8 cellular contexts compared by ENCODE assay signal in genomic region chr10:132397036-132397541, GRCh38. TPM values are rescaled to one million over a fixed set of nuclear protein-coding genes. Genes with fewer than 3 reads are reported as not detected.
DNase-seq lines count a peak whose midpoint lies in the region; ATAC-seq and TF ChIP-seq lines count a peak whose summit lies in the region.

PWWP2B (plus strand) TSS chr10:132397200; CDS start chr10:132397227, 27 bp downstream.

- H3K36me3 ChIP-seq in BLaER1 (no peaks in the 10 kb centered on the region), upper lobe of left lung (no peaks in the 10 kb centered on the region)

- H3K9me3 ChIP-seq in BLaER1 (no peaks in the 10 kb centered on the region), upper lobe of left lung (no peaks in the 10 kb centered on the region)

- H3K27me3 ChIP-seq in BLaER1 (peaks cover 29% of the 10 kb centered on the region), upper lobe of left lung (no peaks in the 10 kb centered on the region)

- peak within 1 kb of the TSS; percentile 86 for H3K9ac ChIP-seq in BLaER1

- H3K36me3 Mint-ChIP-seq in nephron (ENCODE audit: low read depth) = no peaks in the 10 kb centered on the region

- no peaks in the 10 kb centered on the region for H3K27me3 Mint-ChIP-seq in nephron (ENCODE audit: low read depth)

- TF ChIP-seq POLR2A in upper lobe of left lung (IDR thresholded peaks at IDR 0.05) = peak in 3 of 4 donors; percentile 61 to 67 (median 63)

- H3K27ac ChIP-seq in BLaER1 = peak within 1 kb of the TSS; percentile 92
- H3K27ac ChIP-seq in upper lobe of left lung = peak within 1 kb of the TSS; percentile 92 to 99 (median 95)

- no peak for TF ChIP-seq CTCF in nephron (IDR thresholded peaks at IDR 0.05; ENCODE audit: unreplicated experiment in 3 of 3)
- TF ChIP-seq CTCF in upper lobe of left lung (IDR thresholded peaks at IDR 0.05) = peak in 1 of 6 experiments; percentile 12

- H3K4me3 Mint-ChIP-seq in nephron = peak within 1 kb of the TSS; percentile 89

- peak within 1 kb of the TSS; percentile 53 to 86 (median 75) for H3K27ac Mint-ChIP-seq in nephron

- TF ChIP-seq EP300 in upper lobe of left lung (IDR thresholded peaks at IDR 0.05) = no peak

- 0% methylated on average over 5 of the region's 86 CpGs; no CpG with 5 or more reads in 1 of the 2 donors for WGBS in upper lobe of left lung, 2 donors

- no peaks in the 10 kb centered on the region for H3K9me3 Mint-ChIP-seq in nephron

- H3K4me3 ChIP-seq in BLaER1 (peak within 1 kb of the TSS; percentile 84), upper lobe of left lung (peak within 1 kb of the TSS; percentile 76 to 83 (median 81))

- H3K4me2 ChIP-seq in BLaER1 = peak within 1 kb of the TSS; percentile 99

- DNase-seq in LoVo (ENCODE audit: low spot score) = peak; percentile 49
- peak; percentile 79 for DNase-seq in activated T-cell treated with anti-CD3 and anti-CD28 coated beads, Interleukin-2, amount 50 U/mL, for 1 hour
- DNase-seq in fibroblast of gingiva (ENCODE audit: low read depth) = peak; percentile 24
- DNase-seq in upper lobe of left lung = peak in 1 of 2 donors; percentile 96
- DNase-seq in GF-D8 (lab: John Stamatoyannopoulos, UW) = no peak

- H3K4me1 Mint-ChIP-seq in nephron = peaks cover 11% of the 10 kb centered on the region

- peaks cover 83% of the 10 kb centered on the region for H3K4me1 ChIP-seq in BLaER1
- peaks cover 48 to 63% (median 61%) of the 10 kb centered on the region in 4 donors for H3K4me1 ChIP-seq in upper lobe of left lung

- ATAC-seq in GM21390 (IDR thresholded peaks at IDR 0.05; ENCODE audit: unreplicated experiment) = peak; percentile 48
- peak in 1 of 2 donors; percentile 43 for ATAC-seq in upper lobe of left lung (ENCODE audit: low FRiP score in 2 of 2)

- peaks cover 52% of the 10 kb centered on the region for H4K20me1 ChIP-seq in BLaER1

RNA-seq across cellular contexts. Expression of gene PWWP2B, which starts in this region (rescaled TPM):
- 10 to 100 TPM; 20.2 to 54.4 (median 32.9) TPM for total RNA-seq in upper lobe of left lung
